8 cellular contexts compared by ENCODE assay signal in the genomic region with DNA sequence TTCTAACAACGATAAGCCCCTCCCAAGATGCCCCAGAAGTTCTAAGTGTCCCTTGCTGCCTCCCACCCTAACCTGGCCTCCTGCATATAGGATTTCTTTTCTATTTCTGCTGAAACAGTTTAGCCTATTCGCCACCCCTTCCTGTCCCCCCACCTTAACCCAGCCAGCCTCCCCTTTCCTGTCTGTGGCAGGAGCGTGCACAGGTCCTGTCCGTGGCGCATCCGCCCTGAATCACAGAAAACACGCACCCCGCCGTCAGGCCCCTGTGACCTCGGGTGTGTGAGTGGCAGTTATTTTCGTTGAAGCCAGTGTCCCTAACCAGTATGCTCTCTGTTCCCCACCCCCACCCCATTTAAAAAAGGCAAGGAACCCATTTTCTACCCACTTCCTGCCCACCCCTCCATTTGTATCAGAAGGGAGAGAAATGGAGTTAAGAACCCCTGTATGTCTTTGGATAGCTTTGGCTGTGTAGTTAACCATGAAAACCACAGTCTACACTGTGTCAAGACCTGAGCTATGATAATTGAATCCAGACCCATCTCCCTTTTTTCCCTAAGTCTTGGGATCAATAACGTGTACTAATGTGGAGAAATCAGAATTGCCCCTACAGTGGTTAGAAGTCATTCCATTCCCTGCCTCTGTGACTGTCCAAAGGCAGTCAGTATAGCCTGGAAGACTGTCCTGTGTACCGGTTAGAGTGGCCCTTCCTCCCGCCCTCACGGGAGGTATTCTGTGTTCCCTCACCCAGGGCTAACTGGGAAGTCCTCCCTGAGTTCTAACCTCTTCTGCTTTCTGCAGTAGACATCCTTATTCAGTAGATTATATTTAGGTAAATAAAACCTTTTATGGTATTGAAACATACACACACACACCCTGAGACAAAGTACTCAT. TPM values are rescaled to one million over a fixed set of nuclear protein-coding genes. Genes with fewer than 3 reads are reported as not detected.
DNase-seq lines count a peak whose midpoint lies in the region; ATAC-seq and TF ChIP-seq lines count a peak whose summit lies in the region.

No MANE protein-coding gene starts in this region.

- H3K9me3 ChIP-seq in mucosa of stomach (ENCODE audit: control insufficient read depth, low read length) (no peaks in the 10 kb centered on the region), subcutaneous abdominal adipose tissue (ENCODE audit: control insufficient read depth in 5 of 5, low read length in 5 of 5) (no peaks in the 10 kb centered on the region)

- TF ChIP-seq CTCF in WI38 (IDR thresholded peaks at IDR 0.05; ENCODE audit: low read depth, low read length) (no peak), chondrocyte (IDR thresholded peaks at IDR 0.05) (no peak)

- H3K36me3 ChIP-seq in mucosa of stomach (ENCODE audit: control insufficient read depth, insufficient read depth, low read length), result no peaks in the 10 kb centered on the region
- peaks cover 3 to 38% (median 28%) of the 10 kb centered on the region in 5 donors for H3K36me3 ChIP-seq in subcutaneous abdominal adipose tissue (ENCODE audit: control insufficient read depth in 5 of 5, insufficient read depth in 5 of 5, low read length in 5 of 5)

- peaks cover 30% of the 10 kb centered on the region for H3K36me3 Mint-ChIP-seq in chondrocyte (ENCODE audit: low read depth)

- TF ChIP-seq POLR2A in GM19099 (IDR thresholded peaks at IDR 0.05; ENCODE audit: extremely low read depth, insufficient read length, low read depth), result peak; percentile 70

- H3K9me3 Mint-ChIP-seq in chondrocyte (ENCODE audit: low read depth), result no peaks in the 10 kb centered on the region

- H3K9ac ChIP-seq in mucosa of stomach (ENCODE audit: low read length) (peak overlapping the region; percentile 79), subcutaneous abdominal adipose tissue (ENCODE audit: low read length in 5 of 5) (peak overlapping the region in 4 of 5 donors; percentile 53 to 79 (median 70))

- DNase-seq in chondrocyte (ENCODE audit: low spot score), result no peak
- DNase-seq in SW 1271 (lab: John Stamatoyannopoulos, UW), result no peak
- no peak for DNase-seq in NCI-H82 (lab: John Stamatoyannopoulos, UW)

- peak overlapping the region; percentile 91 for H3K4me3 Mint-ChIP-seq in chondrocyte (ENCODE audit: unreplicated experiment)

- H3K4me1 Mint-ChIP-seq in chondrocyte (ENCODE audit: low read depth), result peaks cover 54% of the 10 kb centered on the region

- H3K4me3 ChIP-seq in WI38 (ENCODE audit: low read depth, low read length), result peak overlapping the region; percentile 96
- H3K4me3 ChIP-seq in mucosa of stomach (ENCODE audit: low read length), result peak overlapping the region; percentile 56
- peak overlapping the region; percentile 63 to 86 (median 76) for H3K4me3 ChIP-seq in subcutaneous abdominal adipose tissue (ENCODE audit: low read depth in 1 of 5, low read length in 5 of 5)

- H3K4me1 ChIP-seq in mucosa of stomach (ENCODE audit: control insufficient read depth, insufficient read depth, low read length) (peaks cover 3% of the 10 kb centered on the region), subcutaneous abdominal adipose tissue (ENCODE audit: control insufficient read depth in 5 of 5, insufficient read depth in 5 of 5, low read length in 5 of 5) (peaks cover 3 to 48% (median 39%) of the 10 kb centered on the region in 5 donors)

- peak overlapping the region; percentile 87 for H3K27ac Mint-ChIP-seq in chondrocyte (ENCODE audit: unreplicated experiment)

- peak overlapping the region; percentile 65 for H3K27ac ChIP-seq in subcutaneous abdominal adipose tissue (ENCODE audit: low read depth, low read length)

- ATAC-seq in HG03139 (IDR thresholded peaks at IDR 0.05; ENCODE audit: unreplicated experiment), result no peak

- H3K27me3 Mint-ChIP-seq in chondrocyte (ENCODE audit: low read depth), result no peaks in the 10 kb centered on the region

- H3K27me3 ChIP-seq in mucosa of stomach (ENCODE audit: control insufficient read depth, insufficient read depth, low read length), result peaks cover 18% of the 10 kb centered on the region
- H3K27me3 ChIP-seq in subcutaneous abdominal adipose tissue (ENCODE audit: control insufficient read depth in 5 of 5, insufficient read depth in 4 of 5, low read length in 5 of 5), result no peaks in the 10 kb centered on the region

RNA-seq across cellular contexts. Expression of a gene that starts 1.8 kb away (rescaled TPM):
- total RNA-seq in chondrocyte, result 40.7 to 55.4 TPM (median 52.5 TPM) in 3 replicates
